In the genomic region with DNA sequence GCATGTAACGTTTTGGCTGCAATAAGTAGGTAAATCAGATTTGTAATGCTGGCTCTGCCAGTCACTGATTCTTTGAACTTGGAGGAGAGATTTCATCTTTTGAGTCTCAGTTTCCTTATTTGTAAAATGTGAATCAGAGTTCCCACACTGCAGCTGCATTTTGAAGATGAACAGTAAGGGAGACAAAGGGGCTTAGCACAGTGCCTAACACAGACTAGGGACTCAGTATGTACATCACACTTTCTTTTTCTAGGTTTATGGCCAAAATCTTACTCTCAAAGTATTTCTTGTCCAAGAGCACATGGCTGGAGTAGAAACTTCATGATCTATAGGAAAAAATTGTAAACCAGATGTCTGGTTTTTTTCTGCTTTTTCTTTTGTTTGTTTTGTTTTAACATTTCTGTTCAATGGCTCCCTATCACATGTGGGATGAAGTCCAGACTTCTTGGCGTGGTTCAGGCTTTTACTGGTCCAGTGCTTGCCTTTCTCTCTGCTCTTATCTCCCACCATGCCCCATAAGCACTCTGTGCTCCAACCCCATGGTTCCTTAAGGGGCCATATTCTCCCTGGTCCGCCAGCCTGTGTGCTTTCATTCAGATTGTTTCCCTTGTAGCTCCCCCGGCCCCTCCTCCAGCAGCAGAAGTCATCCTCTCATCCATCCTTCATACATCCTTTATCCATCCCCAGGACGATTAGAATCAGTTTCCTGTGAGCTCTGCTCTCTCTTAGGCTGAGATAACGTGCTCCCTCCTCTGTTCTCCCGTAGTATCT, we compare ENCODE assay signal across 15 cellular contexts. TPM values are rescaled to one million over a fixed set of nuclear protein-coding genes. Genes with fewer than 3 reads are reported as not detected.
DNase-seq lines count a peak whose midpoint lies in the region; ATAC-seq and FAIRE-seq lines count a peak whose summit lies in the region.
"Had no signal": no experiment of that assay in that cellular context is flagged by ENCODE, and none has a peak within 500 bp of the region (broad histone marks: within the 10 kb centered on the region; RNA-seq: fewer than 3 reads in every experiment).

No MANE protein-coding gene starts in this region.

- 66 to 85% (median 80%) methylated on average over 7 of the region's 7 CpGs for WGBS in small intestine, 3 donors

- no peak for ATAC-seq in activated CD8-positive, alpha-beta T cell treated with anti-CD3 and anti-CD28 coated beads, Interleukin-2, amount 10 ng/mL, durations not matched to agents 7 days and 5 days
- peak; percentile 28 for ATAC-seq in stimulated activated naive CD8-positive, alpha-beta T cell treated with anti-CD3 and anti-CD28 coated beads, Interleukin-15, amount 100 ng/mL, for 72 hours

- no peaks in the 10 kb centered on the region for H3K9me3 ChIP-seq in small intestine (ENCODE audit: control insufficient read depth, low read depth)
- H3K9me3 ChIP-seq: uterus had no signal

- CTCF ChIA-PET in activated CD8-positive, alpha-beta T cell treated with anti-CD3 and anti-CD28 coated beads, Interleukin-2, amount 10 ng/mL, durations not matched to agents 7 days and 5 days (lab: Charles Lee): no interaction called here

- no peaks in the 10 kb centered on the region for H3K27me3 Mint-ChIP-seq in activated naive CD4-positive, alpha-beta T cell treated with anti-CD3 and anti-CD28 coated beads, Interleukin-2, amount 50 U/mL, for 24 hours
- H3K27me3 Mint-ChIP-seq in activated CD8-positive, alpha-beta T cell treated with anti-CD3 and anti-CD28 coated beads, Interleukin-2, amount 10 ng/mL, durations not matched to agents 7 days and 5 days (ENCODE audit: low read depth): no peaks in the 10 kb centered on the region
- no peaks in the 10 kb centered on the region for H3K27me3 Mint-ChIP-seq in stimulated activated naive CD8-positive, alpha-beta T cell treated with anti-CD3 and anti-CD28 coated beads, Interleukin-15, amount 100 ng/mL, for 72 hours
- H3K27me3 Mint-ChIP-seq: IgD-negative memory B cell had no signal

- no peak for FAIRE-seq in small intestine (lab: Jason Lieb, UNC)

- no peak overlapping the region for H3K4me3 ChIP-seq in small intestine (ENCODE audit: low read depth in 1 of 2, low read length in 2 of 2)
- H3K4me3 ChIP-seq: uterus had no signal

- no peaks in the 10 kb centered on the region for H3K27me3 ChIP-seq in small intestine (ENCODE audit: control insufficient read depth in 2 of 2, insufficient read depth in 2 of 2, low read length in 2 of 2)
- H3K27me3 ChIP-seq: uterus had no signal

- H3K9me3 Mint-ChIP-seq in activated naive CD4-positive, alpha-beta T cell treated with anti-CD3 and anti-CD28 coated beads, Interleukin-2, amount 50 U/mL, for 24 hours: no peaks in the 10 kb centered on the region
- H3K9me3 Mint-ChIP-seq in activated CD8-positive, alpha-beta T cell treated with anti-CD3 and anti-CD28 coated beads, Interleukin-2, amount 10 ng/mL, durations not matched to agents 7 days and 5 days (ENCODE audit: insufficient read depth): no peaks in the 10 kb centered on the region
- H3K9me3 Mint-ChIP-seq in stimulated activated naive CD8-positive, alpha-beta T cell treated with anti-CD3 and anti-CD28 coated beads, Interleukin-15, amount 100 ng/mL, for 72 hours: no peaks in the 10 kb centered on the region
- H3K9me3 Mint-ChIP-seq: IgD-negative memory B cell had no signal

- H3K4me1 Mint-ChIP-seq in activated naive CD4-positive, alpha-beta T cell treated with anti-CD3 and anti-CD28 coated beads, Interleukin-2, amount 50 U/mL, for 24 hours: peaks cover 71% of the 10 kb centered on the region
- H3K4me1 Mint-ChIP-seq in activated CD8-positive, alpha-beta T cell treated with anti-CD3 and anti-CD28 coated beads, Interleukin-2, amount 10 ng/mL, durations not matched to agents 7 days and 5 days (ENCODE audit: low read depth): peaks cover 30% of the 10 kb centered on the region
- peaks cover 39% of the 10 kb centered on the region for H3K4me1 Mint-ChIP-seq in stimulated activated naive CD8-positive, alpha-beta T cell treated with anti-CD3 and anti-CD28 coated beads, Interleukin-15, amount 100 ng/mL, for 72 hours

- peak overlapping the region in 1 of 2 donors; percentile 27 for H3K27ac ChIP-seq in small intestine (ENCODE audit: low read depth in 1 of 2, low read length in 1 of 2)
- H3K27ac ChIP-seq: epithelial cell of prostate, uterus had no signal

- POLR2A ChIA-PET in activated CD8-positive, alpha-beta T cell treated with anti-CD3 and anti-CD28 coated beads, Interleukin-2, amount 10 ng/mL, durations not matched to agents 7 days and 5 days (lab: Charles Lee): no interaction called here

- peaks cover 14% of the 10 kb centered on the region for H3K36me3 Mint-ChIP-seq in activated naive CD4-positive, alpha-beta T cell treated with anti-CD3 and anti-CD28 coated beads, Interleukin-2, amount 50 U/mL, for 24 hours
- H3K36me3 Mint-ChIP-seq in activated CD8-positive, alpha-beta T cell treated with anti-CD3 and anti-CD28 coated beads, Interleukin-2, amount 10 ng/mL, durations not matched to agents 7 days and 5 days (ENCODE audit: low read depth): peaks cover 48% of the 10 kb centered on the region

- peaks cover 0 to 5% of the 10 kb centered on the region in 2 donors for H3K36me3 ChIP-seq in small intestine (ENCODE audit: control insufficient read depth in 2 of 2, insufficient read depth in 2 of 2, low read length in 2 of 2)
- H3K36me3 ChIP-seq: uterus had no signal

- peak overlapping the region; percentile 47 for H3K4me3 Mint-ChIP-seq in activated naive CD4-positive, alpha-beta T cell treated with anti-CD3 and anti-CD28 coated beads, Interleukin-2, amount 50 U/mL, for 24 hours
- H3K4me3 Mint-ChIP-seq in activated CD8-positive, alpha-beta T cell treated with anti-CD3 and anti-CD28 coated beads, Interleukin-2, amount 10 ng/mL, durations not matched to agents 7 days and 5 days: no peak overlapping the region
- peak overlapping the region; percentile 34 to 47 for H3K4me3 Mint-ChIP-seq in stimulated activated naive CD8-positive, alpha-beta T cell treated with anti-CD3 and anti-CD28 coated beads, Interleukin-15, amount 100 ng/mL, for 72 hours

- no peak for DNase-seq in activated naive CD4-positive, alpha-beta T cell treated with Interleukin-2 at 50 U/mL for 16 hours
- DNase-seq in activated CD8-positive, alpha-beta T cell treated with anti-CD3 and anti-CD28 coated beads, Interleukin-2, amount 10 ng/mL, durations not matched to agents 7 days and 5 days: no peak
- peak; percentile 7 for DNase-seq in hepatic stellate cell (ENCODE audit: low spot score)
- no peak for DNase-seq in stimulated activated naive CD8-positive, alpha-beta T cell treated with anti-CD3 and anti-CD28 coated beads, Interleukin-15, amount 100 ng/mL, for 72 hours
- DNase-seq in HUDEP-2 (lab: John Stamatoyannopoulos, UW; ENCODE audit: unreplicated experiment in 76 of 76): no peak
- DNase-seq in T-helper 2 cell: no peak
- no peak for DNase-seq in small intestine
- DNase-seq: mesendoderm; NCI-H226; posterior cingulate gyrus; stimulated activated CD4-positive, alpha-beta T cell treated with anti-CD3 and anti-CD28 coated beads, Interleukin-1b, Interleukin-23, amount 100 ng/mL, for 48 hours; uterus had no signal

- no peaks in the 10 kb centered on the region for H3K4me1 ChIP-seq in small intestine (ENCODE audit: control insufficient read depth in 2 of 2, insufficient read depth in 1 of 2, low read depth in 1 of 2, low read length in 1 of 2)

- peak overlapping the region; percentile 76 for H3K27ac Mint-ChIP-seq in activated naive CD4-positive, alpha-beta T cell treated with anti-CD3 and anti-CD28 coated beads, Interleukin-2, amount 50 U/mL, for 24 hours
- H3K27ac Mint-ChIP-seq in activated CD8-positive, alpha-beta T cell treated with anti-CD3 and anti-CD28 coated beads, Interleukin-2, amount 10 ng/mL, durations not matched to agents 7 days and 5 days: peak overlapping the region; percentile 11
- peak overlapping the region; percentile 4 to 71 for H3K27ac Mint-ChIP-seq in stimulated activated naive CD8-positive, alpha-beta T cell treated with anti-CD3 and anti-CD28 coated beads, Interleukin-15, amount 100 ng/mL, for 72 hours
- H3K27ac Mint-ChIP-seq: IgD-negative memory B cell had no signal

RNA-seq across cellular contexts. Expression of a gene that starts 58.0 kb away (rescaled TPM):
- 100 to 1,000 TPM; 198 to 206 TPM for total RNA-seq in activated CD8-positive, alpha-beta T cell treated with anti-CD3 and anti-CD28 coated beads, Interleukin-2, amount 10 ng/mL, durations not matched to agents 7 days and 5 days
- polyA plus RNA-seq in small intestine: 10 to 100 TPM; 13.8 to 35.0 (median 30.9) TPM

Comparison
In these comparisons a context has a peak if more than half of its experiments do, and no peak if none do; other contexts are left out.
1. H3K27ac Mint-ChIP-seq: peak in every context shown above with its lines; median percentile 76 in activated naive CD4-positive, alpha-beta T cell treated with anti-CD3 and anti-CD28 coated beads, Interleukin-2, amount 50 U/mL, for 24 hours; 38 in stimulated activated naive CD8-positive, alpha-beta T cell treated with anti-CD3 and anti-CD28 coated beads, Interleukin-15, amount 100 ng/mL, for 72 hours; 11 in activated CD8-positive, alpha-beta T cell treated with anti-CD3 and anti-CD28 coated beads, Interleukin-2, amount 10 ng/mL, durations not matched to agents 7 days and 5 days.